Comparison of ENCODE assay signal across 13 cellular contexts in genomic region chr2:6103949-6104348, GRCh38.
A peak's percentile ranks its signal among the peaks of the same experiment; 100 is the strongest.
DNase-seq lines count a peak whose midpoint lies in the region; ATAC-seq and TF ChIP-seq lines count a peak whose summit lies in the region.
"Had no signal": no experiment of that assay in that cellular context is flagged by ENCODE, and none has a peak within 500 bp of the region (broad histone marks: within the 10 kb centered on the region; RNA-seq: fewer than 3 reads in every experiment).

No MANE protein-coding gene starts in this region.

- no peak for TF ChIP-seq CTCF in gastroesophageal sphincter (IDR thresholded peaks at IDR 0.05)

- no peak overlapping the region for H3K27ac ChIP-seq in SJCRH30
- H3K27ac ChIP-seq in gastroesophageal sphincter = no peak overlapping the region
- H3K27ac ChIP-seq: ascending aorta, sigmoid colon, tibial artery had no signal

- no peak for TF ChIP-seq POLR2A in gastroesophageal sphincter (IDR thresholded peaks at IDR 0.05)

- H3K27me3 ChIP-seq in SJCRH30 = no peaks in the 10 kb centered on the region
- no peaks in the 10 kb centered on the region for H3K27me3 ChIP-seq in gastroesophageal sphincter
- H3K27me3 ChIP-seq: ascending aorta, sigmoid colon, tibial artery had no signal

- H3K4me3 ChIP-seq in SJCRH30 (no peak overlapping the region), gastroesophageal sphincter (no peak overlapping the region)
- H3K4me3 ChIP-seq: ascending aorta, sigmoid colon, tibial artery had no signal

- DNase-seq in activated CD4-positive, alpha-beta T cell treated with anti-CD3 and anti-CD28 coated beads for 48 hours = peak; percentile 5
- DNase-seq in activated CD4-positive, alpha-beta T cell treated with anti-CD3 and anti-CD28 coated beads, Interleukin-2, amount 50 U/mL, for 4 hours = no peak
- DNase-seq in NCI-H146 treated with DMSO at 0.1 percent for 48 hours (lab: John Stamatoyannopoulos, UW; ENCODE audit: unreplicated experiment) = peak; percentile 34
- DNase-seq in SJCRH30 = peak; percentile 19 to 27
- no peak for DNase-seq in LoVo (ENCODE audit: low spot score)
- no peak for DNase-seq in stimulated activated CD4-positive, alpha-beta T cell treated with anti-CD3 and anti-CD28 coated beads, Interleukin-1b, Interleukin-23, amount 100 ng/mL, for 48 hours
- DNase-seq: foreskin fibroblast; naive thymus-derived CD4-positive, alpha-beta T cell; sigmoid colon; tibial artery had no signal

- ATAC-seq in GM19452 (IDR thresholded peaks at IDR 0.05; ENCODE audit: unreplicated experiment) (no peak), gastroesophageal sphincter (no peak)
- ATAC-seq: naive thymus-derived CD4-positive, alpha-beta T cell had no signal

- WGBS in gastroesophageal sphincter (ENCODE audit: low coverage in 1 of 2), 2 donors = 80% methylated on average over 1 of the region's 3 CpGs; no CpG with 5 or more reads in 1 of the 2 donors

- H3K9me3 ChIP-seq in SJCRH30 (replicated peaks) = no peaks in the 10 kb centered on the region
- no peaks in the 10 kb centered on the region for H3K9me3 ChIP-seq in gastroesophageal sphincter
- H3K9me3 ChIP-seq: ascending aorta, sigmoid colon, tibial artery had no signal

- no peaks in the 10 kb centered on the region for H3K4me1 ChIP-seq in SJCRH30
- H3K4me1 ChIP-seq in gastroesophageal sphincter = no peaks in the 10 kb centered on the region
- H3K4me1 ChIP-seq: ascending aorta, sigmoid colon, tibial artery had no signal

- no peak for TF ChIP-seq EP300 in gastroesophageal sphincter (IDR thresholded peaks at IDR 0.05)

- H3K36me3 ChIP-seq in SJCRH30 = no peaks in the 10 kb centered on the region
- H3K36me3 ChIP-seq in gastroesophageal sphincter = no peaks in the 10 kb centered on the region
- H3K36me3 ChIP-seq: ascending aorta, sigmoid colon, tibial artery had no signal

Comparison
In these comparisons a context has a peak if more than half of its experiments do, and no peak if none do; other contexts are left out.
1. DNase-seq: peak in activated CD4-positive, alpha-beta T cell treated with anti-CD3 and anti-CD28 coated beads for 48 hours (single experiment), NCI-H146 treated with DMSO at 0.1 percent for 48 hours (single experiment) and SJCRH30 (2 of 2); none in activated CD4-positive, alpha-beta T cell treated with anti-CD3 and anti-CD28 coated beads, Interleukin-2, amount 50 U/mL, for 4 hours (0 of 2), LoVo (single experiment) and stimulated activated CD4-positive, alpha-beta T cell treated with anti-CD3 and anti-CD28 coated beads, Interleukin-1b, Interleukin-23, amount 100 ng/mL, for 48 hours (single experiment).